Comparison of ENCODE assay signal across 8 cellular contexts in the genomic region with DNA sequence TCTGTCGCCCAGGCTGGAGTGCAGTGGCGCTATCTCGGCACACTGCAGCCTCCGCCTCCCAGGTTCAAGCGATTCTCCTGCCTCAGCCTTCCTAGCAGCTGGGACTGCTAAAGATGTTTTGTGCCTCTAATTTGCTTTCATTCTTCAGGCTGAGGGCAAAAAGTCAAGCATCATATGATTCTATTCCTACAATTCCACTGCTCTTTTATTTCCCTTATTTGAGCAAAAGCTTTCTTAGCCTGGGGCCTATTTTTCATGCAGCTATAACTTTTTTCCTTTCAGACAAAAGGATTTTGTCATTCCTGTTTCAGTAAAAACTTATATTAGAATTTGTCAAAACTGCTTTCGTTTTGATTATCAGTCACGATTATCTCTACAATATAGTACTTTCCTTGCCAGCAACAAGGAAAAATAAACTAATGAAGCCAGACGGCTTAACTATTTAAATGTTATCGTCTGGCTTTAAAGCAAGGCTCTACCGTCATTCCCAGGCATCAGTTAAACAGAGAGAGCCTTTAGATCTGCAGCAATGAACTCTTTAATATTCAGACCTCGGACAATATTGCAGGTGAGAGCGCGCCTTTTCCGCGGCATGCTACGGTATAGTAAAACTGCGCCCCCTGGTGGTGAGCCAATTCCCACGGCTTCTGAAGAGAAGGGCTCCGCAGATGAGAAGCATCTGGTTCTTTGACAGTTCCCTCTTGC. TPM values are rescaled to one million over a fixed set of nuclear protein-coding genes. Genes with fewer than 3 reads are reported as not detected.
A peak's percentile ranks its signal among the peaks of the same experiment; 100 is the strongest.
DNase-seq lines count a peak whose midpoint lies in the region; ATAC-seq and TF ChIP-seq lines count a peak whose summit lies in the region.

No MANE protein-coding gene starts in this region.

- no peak overlapping the region for H3K27ac Mint-ChIP-seq in activated CD4-positive, alpha-beta T cell treated with anti-CD3 and anti-CD28 coated beads, Interleukin-2, amount 10 ng/mL, durations not matched to agents 7 days and 5 days

- peak; percentile 92 for TF ChIP-seq CTCF in AG10803 (conservative IDR thresholded peaks at IDR 0.05; ENCODE audit: low read length)

- H3K4me3 ChIP-seq in AG10803 (ENCODE audit: low read length): peak overlapping the region; percentile 56

- peak overlapping the region; percentile 69 for H3K4me3 Mint-ChIP-seq in activated CD4-positive, alpha-beta T cell treated with anti-CD3 and anti-CD28 coated beads, Interleukin-2, amount 10 ng/mL, durations not matched to agents 7 days and 5 days

- peaks cover 11% of the 10 kb centered on the region for H3K27me3 Mint-ChIP-seq in activated CD4-positive, alpha-beta T cell treated with anti-CD3 and anti-CD28 coated beads, Interleukin-2, amount 10 ng/mL, durations not matched to agents 7 days and 5 days

- peaks cover 30% of the 10 kb centered on the region for H3K4me1 Mint-ChIP-seq in activated CD4-positive, alpha-beta T cell treated with anti-CD3 and anti-CD28 coated beads, Interleukin-2, amount 10 ng/mL, durations not matched to agents 7 days and 5 days

- peak; percentile 38 for ATAC-seq in GM19043 (IDR thresholded peaks at IDR 0.05; ENCODE audit: low read depth, unreplicated experiment)
- peak; percentile 42 for ATAC-seq in HG03520 (IDR thresholded peaks at IDR 0.05; ENCODE audit: unreplicated experiment)

- peak; percentile 68 for DNase-seq in AG10803 (ENCODE audit: low read depth)
- peak; percentile 86 for DNase-seq in NCI-H526 treated with DMSO at 0.1 percent for 48 hours (lab: John Stamatoyannopoulos, UW)
- peak; percentile 88 for DNase-seq in activated CD4-positive, alpha-beta T cell treated with anti-CD3 and anti-CD28 coated beads, Interleukin-2, amount 10 ng/mL, durations not matched to agents 7 days and 5 days
- peak; percentile 85 for DNase-seq in dermis blood vessel endothelial cell
- peak; percentile 86 to 90 for DNase-seq in lung microvascular endothelial cell (ENCODE audit: low read depth in 2 of 2)
- peak; percentile 72 to 87 (median 79) for DNase-seq in stimulated activated CD4-positive, alpha-beta T cell treated with anti-CD3 and anti-CD28 coated beads, TNF-alpha, amount 100 ng/mL, for 1 hour (ENCODE audit: low read depth in 3 of 3, low spot score in 1 of 3)

- no peaks in the 10 kb centered on the region for H3K36me3 Mint-ChIP-seq in activated CD4-positive, alpha-beta T cell treated with anti-CD3 and anti-CD28 coated beads, Interleukin-2, amount 10 ng/mL, durations not matched to agents 7 days and 5 days (ENCODE audit: low read depth)

- POLR2A ChIA-PET in activated CD4-positive, alpha-beta T cell treated with anti-CD3 and anti-CD28 coated beads, Interleukin-2, amount 10 ng/mL, durations not matched to agents 7 days and 5 days (lab: Charles Lee): no interaction called here

- CTCF ChIA-PET in activated CD4-positive, alpha-beta T cell treated with anti-CD3 and anti-CD28 coated beads, Interleukin-2, amount 10 ng/mL, durations not matched to agents 7 days and 5 days (lab: Charles Lee): interaction anchor here (0.6 to 2.0 kb wide), 6 partner anchors 9 to 102 kb away, joined by 3 to 7 read pairs (median 4); no protein-coding TSS in a partner anchor

- H3K9me3 Mint-ChIP-seq in activated CD4-positive, alpha-beta T cell treated with anti-CD3 and anti-CD28 coated beads, Interleukin-2, amount 10 ng/mL, durations not matched to agents 7 days and 5 days: no peaks in the 10 kb centered on the region

RNA-seq across cellular contexts. Expression of a gene that starts 1.4 kb away (rescaled TPM):
- total RNA-seq in activated CD4-positive, alpha-beta T cell treated with anti-CD3 and anti-CD28 coated beads, Interleukin-2, amount 10 ng/mL, durations not matched to agents 7 days and 5 days: 1 to 10 TPM; 2.2 to 2.5 TPM
- total RNA-seq in dermis blood vessel endothelial cell (4.6 and 6.5 TPM in 2 replicates), lung microvascular endothelial cell (3.7 and 6.9 TPM in 2 replicates)

Comparison
In these comparisons a context has a peak if more than half of its experiments do, and no peak if none do; other contexts are left out.
1. Peak in every context shown above with its lines: DNase-seq, ATAC-seq and H3K4me3 ChIP-seq.